In genomic region chr6:9412951-9413559, GRCh38 we compare ENCODE assay signal across 10 cellular contexts.
DNase-seq lines count a peak whose midpoint lies in the region; ATAC-seq, FAIRE-seq and TF ChIP-seq lines count a peak whose summit lies in the region.
"Had no signal": no experiment of that assay in that cellular context is flagged by ENCODE, and none has a peak within 500 bp of the region (broad histone marks: within the 10 kb centered on the region; RNA-seq: fewer than 3 reads in every experiment).

No MANE protein-coding gene starts in this region.

- no peaks in the 10 kb centered on the region for H3K36me3 ChIP-seq in astrocyte (ENCODE audit: insufficient read depth, low read length)

- H3K27ac ChIP-seq in astrocyte (ENCODE audit: low read depth, low read length) = no peak overlapping the region

- no peaks in the 10 kb centered on the region for H3K4me1 ChIP-seq in astrocyte (ENCODE audit: insufficient read depth, low read length)

- peak; percentile 65 for DNase-seq in ELR (ENCODE audit: low read depth)
- peak; percentile 7 for DNase-seq in H54 (ENCODE audit: insufficient read length, low spot score)
- DNase-seq in NCI-H1694 (lab: John Stamatoyannopoulos, UW) = peak; percentile 33
- no peak for DNase-seq in astrocyte (ENCODE audit: low read depth)
- DNase-seq in medulla oblongata (ENCODE audit: extremely low spot score) = peak; percentile 22
- no peak for DNase-seq in activated effector memory CD4-positive, alpha-beta T cell treated with Interleukin-2 at 50 U/mL for 16 hours
- no peak for DNase-seq in occipital lobe (lab: John Stamatoyannopoulos, UW)

- FAIRE-seq in H54 (lab: Jason Lieb, UNC) (peak; percentile 83), astrocyte (lab: Jason Lieb, UNC) (no peak)
- FAIRE-seq: islet of Langerhans had no signal

- ATAC-seq in GM21515 (IDR thresholded peaks at IDR 0.05; ENCODE audit: unreplicated experiment) = no peak
- ATAC-seq: T-cell had no signal

- no peak overlapping the region for H3K9ac ChIP-seq in astrocyte (ENCODE audit: low read length)

- TF ChIP-seq POLR2A in H54 (IDR thresholded peaks at IDR 0.05; ENCODE audit: low read depth, low read length) = no peak

- H3K4me2 ChIP-seq in astrocyte (ENCODE audit: low read length) = no peak overlapping the region

- H2AFZ ChIP-seq in astrocyte (ENCODE audit: low read depth, low read length) = no peak overlapping the region

- H3K9me3 ChIP-seq in astrocyte (ENCODE audit: insufficient read depth, low read depth, low read length) = no peaks in the 10 kb centered on the region

- H3K27ac Mint-ChIP-seq in astrocyte (ENCODE audit: unreplicated experiment) = no peak overlapping the region
- H3K27ac Mint-ChIP-seq: T-cell had no signal

- no peaks in the 10 kb centered on the region for H3K9me3 Mint-ChIP-seq in astrocyte (ENCODE audit: unreplicated experiment)

- no peak overlapping the region for H3K4me3 Mint-ChIP-seq in astrocyte (ENCODE audit: unreplicated experiment)
- H3K4me3 Mint-ChIP-seq: T-cell had no signal

- H3K27me3 Mint-ChIP-seq in astrocyte (ENCODE audit: low read depth, unreplicated experiment) = no peaks in the 10 kb centered on the region
- H3K27me3 Mint-ChIP-seq: T-cell had no signal

- H3K4me1 Mint-ChIP-seq in astrocyte (ENCODE audit: low read depth, unreplicated experiment) = no peaks in the 10 kb centered on the region
- H3K4me1 Mint-ChIP-seq: T-cell had no signal

- H4K20me1 ChIP-seq in astrocyte (ENCODE audit: insufficient read depth, low read length) = no peaks in the 10 kb centered on the region

- peak; percentile 26 for TF ChIP-seq CTCF in astrocyte (IDR thresholded peaks at IDR 0.05; ENCODE audit: insufficient read depth, low read depth, low read length)

- no peaks in the 10 kb centered on the region for H3K79me2 ChIP-seq in astrocyte (ENCODE audit: insufficient read depth, low read length)

- H3K27me3 ChIP-seq in astrocyte (ENCODE audit: insufficient read depth, low read length) = no peaks in the 10 kb centered on the region

- H3K36me3 Mint-ChIP-seq in astrocyte (ENCODE audit: low read depth, unreplicated experiment) = no peaks in the 10 kb centered on the region
- H3K36me3 Mint-ChIP-seq: T-cell had no signal

- H3K4me3 ChIP-seq in astrocyte (ENCODE audit: insufficient read depth, low read depth, low read length) = no peak overlapping the region

Comparison
In these comparisons a context has a peak if more than half of its experiments do, and no peak if none do; other contexts are left out.
1. DNase-seq: peak in ELR (single experiment), H54 (single experiment), NCI-H1694 (single experiment) and medulla oblongata (single experiment); none in astrocyte (single experiment), activated effector memory CD4-positive, alpha-beta T cell treated with Interleukin-2 at 50 U/mL for 16 hours (single experiment) and occipital lobe (single experiment).